In genomic region chr5:84384604-84385575, GRCh38 we compare ENCODE assay signal across 8 cellular contexts. TPM values are rescaled to one million over a fixed set of nuclear protein-coding genes. Genes with fewer than 3 reads are reported as not detected.
A peak's percentile ranks its signal among the peaks of the same experiment; 100 is the strongest.
DNase-seq lines count a peak whose midpoint lies in the region; ATAC-seq and TF ChIP-seq lines count a peak whose summit lies in the region.

Gene EDIL3, minus strand, starts transcription at chr5:84384880. Its CDS starts 506 bp downstream, at chr5:84384374.

- POLR2A ChIA-PET in naive thymus-derived CD8-positive, alpha-beta T cell (lab: Charles Lee) = no interaction called here

- H3K36me3 Mint-ChIP-seq in naive thymus-derived CD8-positive, alpha-beta T cell = peaks cover 0 to 8% (median 2%) of the 10 kb centered on the region in 3 donors

- TF ChIP-seq CTCF in stomach (IDR thresholded peaks at IDR 0.05) = no peak

- peaks cover 4 to 45% (median 35%) of the 10 kb centered on the region in 3 donors for H3K27me3 ChIP-seq in stomach

- peaks cover 0 to 35% (median 26%) of the 10 kb centered on the region in 4 donors for H3K4me1 ChIP-seq in stomach

- peaks cover 5 to 11% (median 9%) of the 10 kb centered on the region in 4 donors for H3K4me1 Mint-ChIP-seq in naive thymus-derived CD8-positive, alpha-beta T cell

- DNase-seq in C1 segment of cervical spinal cord (lab: John Stamatoyannopoulos, UW) (peak in 12 of 14 donors; percentile 21 to 84 (median 55)), NCI-H226 (peak; percentile 28), kidney tubule cell (ENCODE audit: low spot score) (peak; percentile 30), stomach (no peak), epidermal melanocyte (ENCODE audit: insufficient read length, low spot score) (no peak), CD1c-positive myeloid dendritic cell (ENCODE audit: extremely low spot score) (no peak)
- DNase-seq in naive thymus-derived CD8-positive, alpha-beta T cell = no peak

- H3K27ac Mint-ChIP-seq in naive thymus-derived CD8-positive, alpha-beta T cell = no peak within 1 kb of the TSS

- H3K27ac ChIP-seq in cingulate gyrus (ENCODE audit: low read depth, low read length) = peak within 1 kb of the TSS; percentile 87
- H3K27ac ChIP-seq in stomach = peak within 1 kb of the TSS; percentile 70 to 82 (median 80)

- H3K9me3 ChIP-seq in stomach = no peaks in the 10 kb centered on the region

- no peaks in the 10 kb centered on the region for H3K36me3 ChIP-seq in stomach

- intact Hi-C loops in stomach (cut with DNase I; ENCODE audit: low total_unique reads) = no loop called here

- H3K4me3 ChIP-seq in stomach = peak within 1 kb of the TSS; percentile 48 to 57 (median 54)

- H3K4me3 Mint-ChIP-seq in naive thymus-derived CD8-positive, alpha-beta T cell = peak within 1 kb of the TSS in 2 of 10 donors; percentile 24 to 38

- WGBS in stomach, 5 donors = 1 to 3% (median 2%) methylated on average over 39 to 54 of the region's 54 CpGs

- TF ChIP-seq EP300 in stomach (IDR thresholded peaks at IDR 0.05) = no peak

- no peak for TF ChIP-seq POLR2A in stomach (IDR thresholded peaks at IDR 0.05)

- peaks cover 30 to 50% (median 43%) of the 10 kb centered on the region in 5 donors for H3K27me3 Mint-ChIP-seq in naive thymus-derived CD8-positive, alpha-beta T cell

- ATAC-seq in naive thymus-derived CD8-positive, alpha-beta T cell = no peak

- H3K9me3 Mint-ChIP-seq in naive thymus-derived CD8-positive, alpha-beta T cell = peaks cover 0 to 8% (median 0%) of the 10 kb centered on the region in 9 donors

RNA-seq across cellular contexts. Expression of gene EDIL3, which starts in this region (rescaled TPM):
- 10 to 100 TPM in 4 of 5 donors, 1 to 10 TPM in 1; 2.3 to 75.0 (median 22.3) TPM for total RNA-seq in stomach
- polyA plus RNA-seq in stomach = 1 to 10 TPM; 5.6 to 9.0 (median 8.1) TPM
- total RNA-seq in naive thymus-derived CD8-positive, alpha-beta T cell = not detected
- not detected for polyA plus RNA-seq in naive thymus-derived CD8-positive, alpha-beta T cell

Comparison
In these comparisons a context has a peak if more than half of its experiments do, and no peak if none do; other contexts are left out.
1. RNA of gene EDIL3 (polyA plus RNA-seq): 5.6 to 9.0 TPM in stomach; not detected in naive thymus-derived CD8-positive, alpha-beta T cell; every median in the first group is over 4 times any median in the second.
2. DNase-seq: peak in C1 segment of cervical spinal cord (12 of 14), NCI-H226 (single experiment) and kidney tubule cell (single experiment); none in stomach (single experiment), naive thymus-derived CD8-positive, alpha-beta T cell (0 of 10), epidermal melanocyte (single experiment) and CD1c-positive myeloid dendritic cell (single experiment).